Comparison of ENCODE assay signal across 8 cellular contexts in the genomic region with DNA sequence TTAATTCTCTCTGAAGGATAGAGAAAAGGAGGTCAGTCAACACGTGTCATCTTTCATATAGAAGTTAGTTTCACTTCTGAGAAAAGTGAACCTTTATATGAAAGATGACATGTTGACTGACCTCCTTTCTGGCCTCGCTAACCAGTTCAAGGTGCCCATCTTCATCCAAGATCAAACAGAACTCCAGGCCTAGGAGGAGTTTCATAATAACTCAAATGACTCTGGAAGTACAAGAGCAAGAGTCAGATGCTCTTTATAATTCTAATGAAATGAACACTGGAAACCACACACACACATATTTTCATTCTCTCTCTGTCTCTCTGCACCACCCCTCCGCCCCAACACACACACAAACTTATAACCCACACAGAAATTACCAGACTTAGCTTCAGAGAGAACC. TPM values are rescaled to one million over a fixed set of nuclear protein-coding genes. Genes with fewer than 3 reads are reported as not detected.
DNase-seq lines count a peak whose midpoint lies in the region; ATAC-seq lines count a peak whose summit lies in the region.

No MANE protein-coding gene starts in this region.

- peak overlapping the region; percentile 88 for H3K27ac Mint-ChIP-seq in activated naive CD4-positive, alpha-beta T cell treated with anti-CD3 and anti-CD28 coated beads, Interleukin-2, amount 10 ng/mL, durations not matched to agents 7 days and 5 days
- peak overlapping the region; percentile 92 for H3K27ac Mint-ChIP-seq in stimulated activated naive B cell treated with anti-CD40 and anti-IgM and Interleukin-4, amounts not matched to agents 10 μg/mL and 1 μg/mL and 100 μg/mL, for 72 hours

- H3K4me3 Mint-ChIP-seq in activated naive CD4-positive, alpha-beta T cell treated with anti-CD3 and anti-CD28 coated beads, Interleukin-2, amount 10 ng/mL, durations not matched to agents 7 days and 5 days = peak overlapping the region; percentile 52
- H3K4me3 Mint-ChIP-seq in stimulated activated naive B cell treated with anti-CD40 and anti-IgM and Interleukin-4, amounts not matched to agents 10 μg/mL and 1 μg/mL and 100 μg/mL, for 72 hours = peak overlapping the region; percentile 67

- H3K4me1 Mint-ChIP-seq in activated naive CD4-positive, alpha-beta T cell treated with anti-CD3 and anti-CD28 coated beads, Interleukin-2, amount 10 ng/mL, durations not matched to agents 7 days and 5 days = peaks cover 91% of the 10 kb centered on the region
- peaks cover 57 to 88% of the 10 kb centered on the region in 2 donors for H3K4me1 Mint-ChIP-seq in stimulated activated naive B cell treated with anti-CD40 and anti-IgM and Interleukin-4, amounts not matched to agents 10 μg/mL and 1 μg/mL and 100 μg/mL, for 72 hours

- CTCF ChIA-PET in activated naive CD4-positive, alpha-beta T cell treated with anti-CD3 and anti-CD28 coated beads, Interleukin-2, amount 10 ng/mL, durations not matched to agents 7 days and 5 days (lab: Charles Lee) = interaction anchor here (6.6 kb wide), 1 partner anchor 13 kb away, joined by 49 read pairs; the partner anchor contains the start of gene ANKRD44

- H3K36me3 Mint-ChIP-seq in activated naive CD4-positive, alpha-beta T cell treated with anti-CD3 and anti-CD28 coated beads, Interleukin-2, amount 10 ng/mL, durations not matched to agents 7 days and 5 days = peaks cover 72% of the 10 kb centered on the region
- peaks cover 26 to 55% of the 10 kb centered on the region in 2 donors for H3K36me3 Mint-ChIP-seq in stimulated activated naive B cell treated with anti-CD40 and anti-IgM and Interleukin-4, amounts not matched to agents 10 μg/mL and 1 μg/mL and 100 μg/mL, for 72 hours

- H3K9me3 Mint-ChIP-seq in activated naive CD4-positive, alpha-beta T cell treated with anti-CD3 and anti-CD28 coated beads, Interleukin-2, amount 10 ng/mL, durations not matched to agents 7 days and 5 days = peaks cover 16% of the 10 kb centered on the region
- peaks cover 0 to 8% of the 10 kb centered on the region in 2 donors for H3K9me3 Mint-ChIP-seq in stimulated activated naive B cell treated with anti-CD40 and anti-IgM and Interleukin-4, amounts not matched to agents 10 μg/mL and 1 μg/mL and 100 μg/mL, for 72 hours

- no peaks in the 10 kb centered on the region for H3K27me3 Mint-ChIP-seq in activated naive CD4-positive, alpha-beta T cell treated with anti-CD3 and anti-CD28 coated beads, Interleukin-2, amount 10 ng/mL, durations not matched to agents 7 days and 5 days
- no peaks in the 10 kb centered on the region for H3K27me3 Mint-ChIP-seq in stimulated activated naive B cell treated with anti-CD40 and anti-IgM and Interleukin-4, amounts not matched to agents 10 μg/mL and 1 μg/mL and 100 μg/mL, for 72 hours

- no peak for DNase-seq in activated CD4-positive, CD25-positive, alpha-beta regulatory T cell treated with anti-CD3 and anti-CD28 coated beads, Interleukin-2, amount 50 U/mL, for 72 hours
- DNase-seq in activated naive CD4-positive, alpha-beta T cell treated with anti-CD3 and anti-CD28 coated beads, Interleukin-2, amount 10 ng/mL, durations not matched to agents 7 days and 5 days = no peak
- no peak for DNase-seq in stimulated activated naive B cell treated with anti-CD40 and anti-IgM and Interleukin-4, amounts not matched to agents 10 μg/mL and 1 μg/mL and 100 μg/mL, for 72 hours
- no peak for DNase-seq in RKO (ENCODE audit: low spot score)
- no peak for DNase-seq in left lobe of liver (ENCODE audit: low spot score)
- DNase-seq in NCI-H146 treated with DMSO at 0.1 percent for 48 hours (lab: John Stamatoyannopoulos, UW; ENCODE audit: unreplicated experiment) = no peak

- ATAC-seq in activated CD4-positive, CD25-positive, alpha-beta regulatory T cell treated with anti-CD3 and anti-CD28 coated beads, Interleukin-2, amount 50 U/mL, for 24 hours = peak; percentile 45 to 48
- ATAC-seq in HG03103 (IDR thresholded peaks at IDR 0.05; ENCODE audit: low read depth, unreplicated experiment) (peak; percentile 34), left lobe of liver (no peak)
- peak; percentile 43 to 51 for ATAC-seq in stimulated activated naive B cell treated with anti-CD40 and anti-IgM and Interleukin-4, amounts not matched to agents 10 μg/mL and 1 μg/mL and 100 μg/mL, for 72 hours (replicated peaks)

RNA-seq across cellular contexts. Expression of gene ANKRD44, which starts 16.3 kb away (rescaled TPM):
- total RNA-seq in left lobe of liver = 7.9 TPM
